In genomic region chr1:243726792-243727502, GRCh38 we compare ENCODE assay signal across 15 cellular contexts.
A peak's percentile ranks its signal among the peaks of the same experiment; 100 is the strongest.
DNase-seq lines count a peak whose midpoint lies in the region; ATAC-seq and TF ChIP-seq lines count a peak whose summit lies in the region.
"Had no signal": no experiment of that assay in that cellular context is flagged by ENCODE, and none has a peak within 500 bp of the region (broad histone marks: within the 10 kb centered on the region; RNA-seq: fewer than 3 reads in every experiment).

No MANE protein-coding gene starts in this region.

- H3K27me3 Mint-ChIP-seq in memory B cell, result no peaks in the 10 kb centered on the region

- no peaks in the 10 kb centered on the region for H3K9me3 Mint-ChIP-seq in memory B cell
- H3K9me3 Mint-ChIP-seq: activated T-helper 1 cell treated with anti-CD3 and anti-CD28 coated beads, Interleukin-12 subunit alpha, Interleukin-12 subunit beta, Interleukin-2, Interleukin-4 antibody, amounts not matched to agents 30 ng/mL and 10 ng/mL and 1 ng/mL, durations not matched to agents 14 hours and 24 hours and 36 hours; CD8-positive, alpha-beta T cell had no signal

- TF ChIP-seq POLR2A in erythroblast (IDR thresholded peaks at IDR 0.05; ENCODE audit: low read length), result no peak

- ATAC-seq in GM18873 (IDR thresholded peaks at IDR 0.05; ENCODE audit: low FRiP score, unreplicated experiment) (peak; percentile 3), GM21825 (IDR thresholded peaks at IDR 0.05; ENCODE audit: unreplicated experiment) (peak; percentile 17), HG03280 (IDR thresholded peaks at IDR 0.05; ENCODE audit: unreplicated experiment) (peak; percentile 10), memory B cell (ENCODE audit: low read depth) (peak; percentile 13), HG03469 (IDR thresholded peaks at IDR 0.05; ENCODE audit: unreplicated experiment) (no peak)
- ATAC-seq: CD8-positive, alpha-beta T cell had no signal

- peaks cover 43% of the 10 kb centered on the region for H3K4me1 Mint-ChIP-seq in memory B cell

- DNase-seq in memory B cell (ENCODE audit: low spot score in 2 of 2) (no peak), SIG-M5 treated with dmso at 0.1 percent for 504 hours (lab: John Stamatoyannopoulos, UW; ENCODE audit: unreplicated experiment) (no peak), retina (no peak), erythroblast (lab: John Stamatoyannopoulos, UW) (no peak)
- DNase-seq: activated CD4-positive, CD25-positive, alpha-beta regulatory T cell; CD8-positive, alpha-beta T cell; islet precursor cell; NCI-H526 treated with DMSO at 0.1 percent for 48 hours; stimulated activated CD4-positive, alpha-beta T cell treated with anti-CD3 and anti-CD28 coated beads, Interleukin-1b, Interleukin-23, amount 100 ng/mL, for 48 hours; stomach had no signal

- peak overlapping the region; percentile 93 for H3K27ac Mint-ChIP-seq in memory B cell
- H3K27ac Mint-ChIP-seq: activated T-helper 1 cell treated with anti-CD3 and anti-CD28 coated beads, Interleukin-12 subunit alpha, Interleukin-12 subunit beta, Interleukin-2, Interleukin-4 antibody, amounts not matched to agents 30 ng/mL and 10 ng/mL and 1 ng/mL, durations not matched to agents 14 hours and 24 hours and 36 hours; CD8-positive, alpha-beta T cell had no signal

- peaks cover 11% of the 10 kb centered on the region for H3K36me3 Mint-ChIP-seq in memory B cell

- H3K4me3 Mint-ChIP-seq in memory B cell, result no peak overlapping the region
- H3K4me3 Mint-ChIP-seq: activated T-helper 1 cell treated with anti-CD3 and anti-CD28 coated beads, Interleukin-12 subunit alpha, Interleukin-12 subunit beta, Interleukin-2, Interleukin-4 antibody, amounts not matched to agents 30 ng/mL and 10 ng/mL and 1 ng/mL, durations not matched to agents 14 hours and 24 hours and 36 hours; CD8-positive, alpha-beta T cell had no signal
